ENCODE assay signal across 8 cellular contexts in the genomic region with DNA sequence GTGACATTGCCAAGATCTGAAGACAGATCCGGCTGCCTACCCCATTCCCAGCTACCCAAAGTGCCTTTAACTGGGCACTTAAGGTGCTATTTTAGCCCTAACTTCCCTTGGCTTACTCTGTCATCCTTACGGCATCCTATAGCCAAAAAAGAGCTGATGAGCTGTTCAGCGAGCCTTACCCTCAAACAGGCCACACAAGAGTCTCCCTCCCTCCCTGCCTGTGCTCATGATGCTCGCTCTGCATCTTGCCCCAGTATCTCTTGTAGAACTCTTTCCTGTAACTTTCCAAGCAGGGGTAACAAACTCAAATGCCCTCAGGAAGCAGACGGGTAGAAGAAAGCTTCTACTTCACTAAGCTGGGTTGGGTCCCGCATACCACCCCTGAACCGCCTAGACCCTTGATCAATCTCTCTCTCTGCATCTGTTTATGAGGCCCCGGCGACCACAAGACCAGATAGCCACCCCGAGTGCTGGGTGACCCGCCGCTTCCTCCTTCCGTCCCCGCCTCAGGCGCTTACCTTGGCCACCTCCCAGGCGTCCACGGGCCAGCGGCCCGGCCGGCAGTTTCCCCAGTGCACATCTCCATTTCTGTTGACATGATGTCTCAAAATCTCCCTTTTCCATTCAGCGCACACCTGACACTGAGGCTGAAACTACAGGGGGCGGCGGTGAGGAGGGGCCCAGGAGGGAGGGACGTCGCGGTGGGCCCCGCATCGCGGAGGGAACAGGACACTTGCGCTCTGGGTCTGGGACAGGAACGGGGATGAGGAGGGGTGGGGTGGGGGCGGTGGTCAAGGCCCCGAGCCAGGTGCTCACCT. TPM values are rescaled to one million over a fixed set of nuclear protein-coding genes. Genes with fewer than 3 reads are reported as not detected.
DNase-seq lines count a peak whose midpoint lies in the region; ATAC-seq and TF ChIP-seq lines count a peak whose summit lies in the region.

No MANE protein-coding gene starts in this region.

- ATAC-seq in HG02943 (IDR thresholded peaks at IDR 0.05; ENCODE audit: low read depth, unreplicated experiment) (peak; percentile 24), foreskin keratinocyte (peak; percentile 42)

- TF ChIP-seq CTCF in foreskin keratinocyte (conservative IDR thresholded peaks at IDR 0.05) (no peak), neural crest cell (conservative IDR thresholded peaks at IDR 0.05) (no peak)

- H3K36me3 Mint-ChIP-seq in neural crest cell (ENCODE audit: low read depth), result peaks cover 15% of the 10 kb centered on the region

- no peaks in the 10 kb centered on the region for H3K27me3 Mint-ChIP-seq in neural crest cell (ENCODE audit: low read depth)

- peak overlapping the region; percentile 92 for H3K4me3 Mint-ChIP-seq in neural crest cell

- peaks cover 25% of the 10 kb centered on the region for H3K4me1 Mint-ChIP-seq in neural crest cell

- no peaks in the 10 kb centered on the region for H3K9me3 Mint-ChIP-seq in neural crest cell

- no peaks in the 10 kb centered on the region for H3K27me3 ChIP-seq in foreskin keratinocyte

- peak overlapping the region; percentile 50 for H3K27ac ChIP-seq in foreskin keratinocyte

- DNase-seq in DMS53 (lab: John Stamatoyannopoulos, UW) (peak; percentile 65), DMS53 treated with DMSO at 0.1 percent for 48 hours (lab: John Stamatoyannopoulos, UW; ENCODE audit: unreplicated experiment) (no peak), OCI-M1 (lab: John Stamatoyannopoulos, UW) (peak; percentile 42), foreskin keratinocyte (peak in 1 of 2 donors; percentile 13), neural crest cell (ENCODE audit: low read depth, low spot score) (no peak), NCI-H345 (lab: John Stamatoyannopoulos, UW) (no peak)
- peak; percentile 75 for DNase-seq in activated effector memory CD4-positive, alpha-beta T cell treated with anti-CD3 and anti-CD28 coated beads, Interleukin-2, amount 50 U/mL, for 16 hours

- H3K4me1 ChIP-seq in foreskin keratinocyte, result peaks cover 11% of the 10 kb centered on the region

- peak overlapping the region; percentile 88 for H3K27ac Mint-ChIP-seq in neural crest cell (ENCODE audit: unreplicated experiment)

RNA-seq across cellular contexts. Expression of gene CXorf38, which starts 0.7 kb away (rescaled TPM):
- total RNA-seq in foreskin keratinocyte (11.9 and 12.7 TPM in 2 replicates), neural crest cell (7.1 and 7.8 TPM in 2 replicates)
- polyA plus RNA-seq in foreskin keratinocyte, result 5.0 and 5.6 TPM in 2 replicates

RNA-seq across cellular contexts. Expression of gene MPC1L, which starts 23.5 kb away (rescaled TPM):
- not detected in 2 replicates for total RNA-seq in foreskin keratinocyte
- not detected in 2 replicates for polyA plus RNA-seq in foreskin keratinocyte
- total RNA-seq in neural crest cell, result not detected in 2 replicates

Comparison
In these comparisons a context has a peak if more than half of its experiments do, and no peak if none do; other contexts are left out.
1. DNase-seq: peak in DMS53 (single experiment), OCI-M1 (single experiment) and activated effector memory CD4-positive, alpha-beta T cell treated with anti-CD3 and anti-CD28 coated beads, Interleukin-2, amount 50 U/mL, for 16 hours (single experiment); none in DMS53 treated with DMSO at 0.1 percent for 48 hours (single experiment), neural crest cell (single experiment) and NCI-H345 (single experiment).